Comparison of ENCODE assay signal across 21 cellular contexts in the genomic region with DNA sequence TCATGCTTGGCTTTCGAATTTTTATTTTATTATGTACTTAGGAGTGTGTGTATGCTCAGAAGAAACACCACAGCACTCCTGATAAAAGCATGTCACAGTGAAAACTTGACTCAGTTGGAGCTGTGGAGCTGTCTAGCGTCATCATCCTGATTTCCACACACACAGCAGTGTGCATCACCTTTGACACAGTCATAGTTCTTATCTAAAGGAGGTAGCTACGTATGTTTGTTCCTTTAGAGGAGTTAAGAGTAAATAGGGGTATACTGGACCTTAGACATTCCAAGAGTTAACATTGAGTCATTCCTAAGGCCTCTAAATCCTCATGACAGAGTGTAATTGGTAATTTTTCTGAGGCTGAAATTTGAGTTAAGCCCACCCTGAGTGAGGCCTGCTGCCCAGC.
DNase-seq lines count a peak whose midpoint lies in the region; ATAC-seq, FAIRE-seq and TF ChIP-seq lines count a peak whose summit lies in the region.
"Had no signal": no experiment of that assay in that cellular context is flagged by ENCODE, and none has a peak within 500 bp of the region (broad histone marks: within the 10 kb centered on the region; RNA-seq: fewer than 3 reads in every experiment).

No MANE protein-coding gene starts in this region.

- peaks cover 6 to 18% of the 10 kb centered on the region in 2 experiments; a peak in 4 of 5 replicates for H3K4me1 ChIP-seq in K562 (replicated peaks in 1 of 2; ENCODE audit: control insufficient read depth in 2 of 2, insufficient read depth in 2 of 2, low read length in 2 of 2)
- H3K4me1 ChIP-seq in trophoblast cell (ENCODE audit: control insufficient read depth in 1 of 2, insufficient read depth in 2 of 2, low read length in 2 of 2) = peaks cover 3 to 5% of the 10 kb centered on the region in 2 experiments
- peaks cover 0 to 14% (median 1%) of the 10 kb centered on the region in 4 donors for H3K4me1 ChIP-seq in upper lobe of left lung
- H3K4me1 ChIP-seq: SJCRH30 had no signal

- TF ChIP-seq CTCF in K562 (IDR thresholded peaks at IDR 0.05 in 2 of 3, conservative IDR thresholded peaks at IDR 0.05 in 1 of 3; ENCODE audit: insufficient read depth in 2 of 3, low read depth in 1 of 3, low read length in 3 of 3) (no peak), GM10266 (IDR thresholded peaks at IDR 0.05; ENCODE audit: control insufficient read depth, insufficient read depth, low read depth, missing control alignments) (no peak), upper lobe of left lung (IDR thresholded peaks at IDR 0.05) (no peak)

- no peaks in the 10 kb centered on the region for H3K36me3 ChIP-seq in K562 (ENCODE audit: control insufficient read depth, insufficient read depth, low read length)
- H3K36me3 ChIP-seq in trophoblast cell (ENCODE audit: control insufficient read depth in 1 of 2, insufficient read depth in 2 of 2, low read length in 2 of 2) = no peaks in the 10 kb centered on the region
- no peaks in the 10 kb centered on the region for H3K36me3 ChIP-seq in upper lobe of left lung
- H3K36me3 ChIP-seq: adrenal gland, gastroesophageal sphincter, right atrium auricular region, SJCRH30 had no signal

- H4K20me1 ChIP-seq in K562 (replicated peaks; ENCODE audit: control insufficient read depth, insufficient read depth, low read length) = 0 out of 2 replicates have a peak, but pooled peaks cover 5% of the 10 kb centered on the region

- H3K18ac ChIP-seq in trophoblast cell (ENCODE audit: low read length) = no peak overlapping the region

- WGBS in K562 (ENCODE audit: insufficient coverage, low coverage, missing lambda C conversion rate) = 7% methylated on average over 3 of the region's 3 CpGs
- WGBS in trophoblast cell (ENCODE audit: extremely low coverage, insufficient coverage, insufficient read length) = no CpG with 5 or more reads among the region's 3 CpGs
- 78 to 79% methylated on average over 3 of the region's 3 CpGs for WGBS in upper lobe of left lung, 2 donors

- H2BK5ac ChIP-seq in trophoblast cell (ENCODE audit: low read depth, low read length, poor library complexity) = peak overlapping the region; percentile 59

- H3K79me2 ChIP-seq in K562 (ENCODE audit: control insufficient read depth, insufficient read depth, low read length) (peaks cover 9% of the 10 kb centered on the region; the same call in 2 of the 3 replicates), trophoblast cell (ENCODE audit: control insufficient read depth, insufficient read depth, low read length, poor library complexity) (no peaks in the 10 kb centered on the region)

- H3K14ac ChIP-seq in trophoblast cell (ENCODE audit: low read length) = no peak overlapping the region

- H3K4me2 ChIP-seq in K562 (ENCODE audit: insufficient read depth, low read length) (no peak overlapping the region), trophoblast cell (ENCODE audit: low read length) (no peak overlapping the region)

- no peaks in the 10 kb centered on the region for H3K9me3 ChIP-seq in K562 (replicated peaks; ENCODE audit: control insufficient read depth, insufficient read depth, low read depth, low read length)
- H3K9me3 ChIP-seq in trophoblast cell (ENCODE audit: insufficient read depth, low read depth, low read length) = no peaks in the 10 kb centered on the region
- no peaks in the 10 kb centered on the region for H3K9me3 ChIP-seq in upper lobe of left lung
- H3K9me3 ChIP-seq: adrenal gland, gastroesophageal sphincter, right atrium auricular region, SJCRH30 had no signal

- no peak overlapping the region for H2AK5ac ChIP-seq in trophoblast cell (ENCODE audit: low read length)

- in situ Hi-C loops in K562 (cut with MboI) = no loop called here

- H2BK12ac ChIP-seq in trophoblast cell (ENCODE audit: low read length) = no peak overlapping the region

- no peak for TF ChIP-seq EP300 in K562 (IDR thresholded peaks at IDR 0.05; ENCODE audit: low read length)
- no peak for TF ChIP-seq EP300 in upper lobe of left lung (IDR thresholded peaks at IDR 0.05)

- TF ChIP-seq RAD21 in K562 (CRISPR knock-in tag; conservative IDR thresholded peaks at IDR 0.05 in 1 of 2, IDR thresholded peaks at IDR 0.05 in 1 of 2) = no peak

- no peak overlapping the region for H3K4me3 ChIP-seq in K562
- H3K4me3 ChIP-seq in trophoblast cell (ENCODE audit: low read depth, low read length) = no peak overlapping the region
- no peak overlapping the region for H3K4me3 ChIP-seq in upper lobe of left lung
- H3K4me3 ChIP-seq: adrenal gland; BLaER1 treated with 17β-estradiol and CSF1 and Interleukin-3, amounts not matched to agents 10 nM and 100 nM; gastroesophageal sphincter; right atrium auricular region; SJCRH30 had no signal

- POLR2A ChIA-PET in K562 (lab: Yijun Ruan, JAX) = interaction anchor here (0.6 to 1.1 kb wide), 2 partner anchors 9 to 15 kb away, joined by 4 read pairs; no protein-coding TSS in a partner anchor

- H3K9ac ChIP-seq in K562 (ENCODE audit: insufficient read depth in 1 of 2, low read depth in 2 of 2, low read length in 2 of 2) = no peak overlapping the region
- H3K9ac ChIP-seq in trophoblast cell (ENCODE audit: low read length) = no peak overlapping the region
- H3K9ac ChIP-seq: BLaER1 treated with 17β-estradiol and CSF1 and Interleukin-3, amounts not matched to agents 10 nM and 100 nM had no signal

- H3K27ac ChIP-seq in K562 (ENCODE audit: extremely low read depth, low read depth, low read length) (no peak overlapping the region), trophoblast cell (ENCODE audit: low read depth, low read length) (peak overlapping the region; percentile 43), upper lobe of left lung (no peak overlapping the region)
- H3K27ac ChIP-seq: adrenal gland; BLaER1 treated with 17β-estradiol and CSF1 and Interleukin-3, amounts not matched to agents 10 nM and 100 nM; gastroesophageal sphincter; right atrium auricular region; SJCRH30 had no signal

- no peak overlapping the region for H4K8ac ChIP-seq in trophoblast cell (ENCODE audit: low read depth, low read length)

- intact Hi-C loops in K562 (cut with micrococcal nuclease) = no loop called here

- no peak overlapping the region for H3K23ac ChIP-seq in trophoblast cell (ENCODE audit: low read length)

- no peaks in the 10 kb centered on the region for H3K27me3 ChIP-seq in K562 (ENCODE audit: control insufficient read depth in 2 of 2, insufficient read depth in 2 of 2, low read length in 2 of 2)
- H3K27me3 ChIP-seq in trophoblast cell (ENCODE audit: insufficient read depth, low read length) = no peaks in the 10 kb centered on the region
- H3K27me3 ChIP-seq in upper lobe of left lung = no peaks in the 10 kb centered on the region
- H3K27me3 ChIP-seq: adrenal gland; BLaER1 treated with 17β-estradiol and CSF1 and Interleukin-3, amounts not matched to agents 10 nM and 100 nM; gastroesophageal sphincter; right atrium auricular region; SJCRH30 had no signal

- H3K9me1 ChIP-seq in K562 (ENCODE audit: control insufficient read depth, insufficient read depth, low read length) = no peaks in the 10 kb centered on the region

- BruUV-seq in K562 (replicated peaks; lab: Mats Ljungman, UMichigan) = no TSS peak

- no peak overlapping the region for H2BK120ac ChIP-seq in trophoblast cell (ENCODE audit: insufficient read depth, low read length, poor library complexity)

- H3K4ac ChIP-seq in trophoblast cell (ENCODE audit: low read depth, low read length) = no peak overlapping the region

- no peak overlapping the region for H2AFZ ChIP-seq in K562 (ENCODE audit: low read depth, low read length)
- no peak overlapping the region for H2AFZ ChIP-seq in trophoblast cell (ENCODE audit: insufficient read depth, low read length, poor library complexity)

- no peak overlapping the region for H4K12ac ChIP-seq in trophoblast cell (ENCODE audit: low read depth, low read length)

- no peak overlapping the region for H4K91ac ChIP-seq in trophoblast cell (ENCODE audit: low read depth, low read length)

- CTCF ChIA-PET in K562 (lab: Yijun Ruan, JAX; ENCODE audit: low intra/inter-chr PET ratio) = no interaction called here

- ATAC-seq in K562 = peak; percentile 53
- no peak for ATAC-seq in upper lobe of left lung (ENCODE audit: low FRiP score in 2 of 2)
- ATAC-seq: gastroesophageal sphincter had no signal

- FAIRE-seq in GM12891 (lab: Jason Lieb, UNC) = peak; percentile 51
- FAIRE-seq in K562 (lab: Jason Lieb, UNC) = peak; percentile 35
- FAIRE-seq: H54, kidney had no signal

- TF ChIP-seq POLR2A in GM12891 (IDR thresholded peaks at IDR 0.05; ENCODE audit: low read depth, low read length) (no peak), K562 (conservative IDR thresholded peaks at IDR 0.05) (no peak), upper lobe of left lung (IDR thresholded peaks at IDR 0.05) (no peak)

- no peak for DNase-seq in GM12891 (ENCODE audit: insufficient read length, low spot score)
- DNase-seq in K562 (ENCODE audit: extremely low read depth in 1 of 4, low spot score in 3 of 4) = peak in 1 of 4 experiments; percentile 28
- DNase-seq in iris pigment epithelial cell (ENCODE audit: low read depth) = peak; percentile 86
- DNase-seq in trophoblast cell = peak; percentile 88 to 97
- no peak for DNase-seq in GM10266 (ENCODE audit: extremely low spot score)
- no peak for DNase-seq in HuH-7 (ENCODE audit: low spot score)
- DNase-seq in SHP77 treated with DMSO at 0.1 percent for 48 hours (lab: John Stamatoyannopoulos, UW) = no peak
- DNase-seq in upper lobe of left lung = no peak
- DNase-seq: activated naive CD4-positive, alpha-beta T cell; activated T-cell treated with anti-CD3 and anti-CD28 coated beads, Interleukin-2, amount 50 U/mL, for 1 hour; effector CD4-positive, alpha-beta T cell; kidney; NCI-H82; occipital lobe; SJCRH30; T-helper 1 cell had no signal

- H3K79me1 ChIP-seq in trophoblast cell (ENCODE audit: low read length) = peaks cover 4% of the 10 kb centered on the region

TF ChIP-seq in GM12891, 5 proteins besides CTCF, POLR2A, EP300 and RAD21:
- TF ChIP-seq POU2F2 (IDR thresholded peaks at IDR 0.05; ENCODE audit: low read depth, low read length) = no peak
TF ChIP-seq in GM12891: peak in this region for 0.

TF ChIP-seq in K562, 482 proteins besides CTCF, POLR2A, EP300 and RAD21 (continues in another document):
- TF ChIP-seq NFATC3 (IDR thresholded peaks at IDR 0.05) (no peak), ZFP1 (CRISPR knock-in tag; IDR thresholded peaks at IDR 0.05) (no peak), CXXC5 (CRISPR knock-in tag; IDR thresholded peaks at IDR 0.05) (0 out of 2 replicates have a peak, but pooled peaks have one; percentile 13), JUND (IDR thresholded peaks at IDR 0.05; ENCODE audit: borderline replicate concordance, low read depth, low read length) (0 out of 2 replicates have a peak, but pooled peaks have one; percentile 32), JUND (tag; IDR thresholded peaks at IDR 0.05; ENCODE audit: borderline replicate concordance, low read depth, low read length) (0 out of 3 replicates have a peak, but pooled peaks have one; percentile 30)

Comparison
In these comparisons a context has a peak if more than half of its experiments do, and no peak if none do; other contexts are left out.
1. DNase-seq: peak in iris pigment epithelial cell (single experiment) and trophoblast cell (2 of 2); none in GM12891 (single experiment), GM10266 (single experiment), HuH-7 (single experiment), SHP77 treated with DMSO at 0.1 percent for 48 hours (single experiment) and upper lobe of left lung (0 of 2).